Comparison of ENCODE assay signal across 17 cellular contexts in the genomic region with DNA sequence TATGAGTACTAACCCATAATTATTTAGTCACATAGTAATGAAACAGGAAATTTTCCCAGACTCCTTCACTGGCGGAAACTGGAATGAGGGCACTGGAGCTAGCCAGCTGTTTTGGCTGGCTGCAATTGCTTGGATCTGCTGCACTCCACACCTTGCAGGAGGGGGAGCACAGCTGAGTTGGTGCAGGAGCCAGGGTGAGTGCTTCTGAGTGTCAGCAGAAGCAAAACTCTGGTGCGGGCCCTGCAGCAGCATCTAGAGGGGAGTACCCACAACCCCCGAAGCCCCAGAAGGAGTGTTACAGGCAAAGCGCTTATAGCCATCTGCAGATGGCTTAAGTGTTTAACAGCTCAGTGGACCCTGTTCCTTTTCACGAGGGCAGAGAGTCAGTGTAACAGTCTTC.
"Had no signal": no experiment of that assay in that cellular context is flagged by ENCODE, and none has a peak within 500 bp of the region (broad histone marks: within the 10 kb centered on the region; RNA-seq: fewer than 3 reads in every experiment).

No MANE protein-coding gene starts in this region.

- DNase-seq: activated CD4-positive, alpha-beta T cell treated with anti-CD3 and anti-CD28 coated beads for 1 hour; activated CD4-positive, alpha-beta T cell treated with anti-CD3 and anti-CD28 coated beads, Interleukin-2, amount 50 U/mL, for 1 hour; activated CD8-positive, alpha-beta T cell treated with anti-CD3 and anti-CD28 coated beads, Interleukin-2, amount 10 ng/mL, durations not matched to agents 7 days and 5 days; activated gamma-delta T cell treated with Interleukin-2 at 50 U/mL for 16 hours; anterior cingulate cortex; body of pancreas; effector CD8-positive, alpha-beta T cell; foreskin keratinocyte; immature natural killer cell; kidney glomerular epithelial cell; midbrain; nucleus accumbens; right lobe of liver; stomach; WERI-Rb-1 had no signal

- ATAC-seq: activated CD8-positive, alpha-beta T cell treated with anti-CD3 and anti-CD28 coated beads, Interleukin-2, amount 10 ng/mL, durations not matched to agents 7 days and 5 days; body of pancreas; foreskin keratinocyte; natural killer cell treated with Interleukin-12 subunit alpha and Interleukin-12 subunit beta and Interleukin-15 and Interleukin-18, amount 100 ng/mL, for 72 hours; right lobe of liver; stimulated activated memory B cell treated with anti-CD40 and anti-IgM and Interleukin-4, amounts not matched to agents 10 μg/mL and 1 μg/mL and 100 μg/mL, for 72 hours had no signal
